9 cellular contexts compared by ENCODE assay signal in the genomic region with DNA sequence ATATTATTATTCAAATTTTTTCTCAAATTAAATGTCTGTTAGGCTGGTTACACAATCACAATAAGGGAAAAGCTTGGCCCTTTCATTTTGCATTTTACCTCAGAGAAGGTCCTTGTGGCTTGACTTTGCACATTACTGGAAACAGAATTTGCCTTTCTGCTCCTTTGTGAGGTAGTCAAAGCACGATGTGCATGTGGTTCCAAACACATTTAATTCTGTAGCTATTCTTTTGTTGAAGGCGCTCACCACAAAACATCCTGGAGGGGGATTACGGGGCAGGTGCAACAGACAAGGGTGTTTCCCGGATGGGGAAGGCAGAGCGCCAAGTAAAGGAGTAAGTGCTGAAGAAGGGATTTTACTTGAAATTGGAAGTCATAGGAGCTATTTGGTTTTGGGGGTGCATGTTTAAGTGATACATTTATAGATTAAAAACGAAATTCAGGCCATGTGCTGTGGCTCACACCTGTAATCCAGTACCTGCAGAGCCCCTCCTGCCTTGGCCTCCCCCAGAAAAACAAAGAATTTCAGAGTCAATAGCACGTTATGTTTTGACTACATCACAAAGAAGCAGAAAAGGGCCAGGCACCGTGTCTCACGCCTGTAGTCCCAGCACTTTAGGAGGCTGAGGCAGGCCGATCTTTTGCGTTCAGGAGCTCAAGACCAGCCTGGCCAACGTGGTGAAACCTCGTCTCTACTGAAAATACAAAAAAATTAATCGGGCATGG. TPM values are rescaled to one million over a fixed set of nuclear protein-coding genes. Genes with fewer than 3 reads are reported as not detected.
DNase-seq lines count a peak whose midpoint lies in the region; ATAC-seq lines count a peak whose summit lies in the region.
"Had no signal": no experiment of that assay in that cellular context is flagged by ENCODE, and none has a peak within 500 bp of the region (broad histone marks: within the 10 kb centered on the region; RNA-seq: fewer than 3 reads in every experiment).

No MANE protein-coding gene starts in this region.

- intact Hi-C loops in naive thymus-derived CD4-positive, alpha-beta T cell (cut with micrococcal nuclease), result loop anchor here (1.0 to 2.0 kb wide), 2 partner anchors 30 to 31 kb away; a partner anchor contains a TSS
- intact Hi-C loops in sciatic nerve (cut with DNase I), result no loop called here

- DNase-seq in NCI-H2107 treated with DMSO at 0.1 percent for 48 hours (lab: John Stamatoyannopoulos, UW; ENCODE audit: unreplicated experiment), result peak; percentile 85
- DNase-seq in naive thymus-derived CD4-positive, alpha-beta T cell, result peak in 8 of 9 donors; percentile 46 to 77 (median 58)
- no peak for DNase-seq in DMS 273 treated with DMSO at 0.1 percent for 48 hours (lab: John Stamatoyannopoulos, UW)
- DNase-seq in sciatic nerve (ENCODE audit: low spot score), result no peak

- H3K27me3 ChIP-seq in naive thymus-derived CD4-positive, alpha-beta T cell (ENCODE audit: control insufficient read depth in 2 of 2, insufficient read depth in 2 of 2, low read length in 2 of 2), result no peaks in the 10 kb centered on the region
- H3K27me3 ChIP-seq: hepatocyte had no signal

- CTCF ChIA-PET in naive thymus-derived CD4-positive, alpha-beta T cell (lab: Charles Lee), result interaction anchor here (0.6 to 1.6 kb wide), 8 partner anchors 14 to 734 kb away, joined by 3 to 5 read pairs (median 3); a partner anchor contains a TSS

- H3K9me3 ChIP-seq in naive thymus-derived CD4-positive, alpha-beta T cell (ENCODE audit: control insufficient read depth in 2 of 3, low read length in 3 of 3), result no peaks in the 10 kb centered on the region

- H3K4me1 Mint-ChIP-seq in naive thymus-derived CD4-positive, alpha-beta T cell, result peaks cover 7 to 45% (median 19%) of the 10 kb centered on the region in 7 donors

- peaks cover 0 to 5% (median 0%) of the 10 kb centered on the region in 11 donors for H3K9me3 Mint-ChIP-seq in naive thymus-derived CD4-positive, alpha-beta T cell

- H3K36me3 ChIP-seq in naive thymus-derived CD4-positive, alpha-beta T cell (ENCODE audit: control insufficient read depth in 2 of 3, insufficient read depth in 3 of 3, low read length in 3 of 3), result no peaks in the 10 kb centered on the region

- H3K36me3 Mint-ChIP-seq in naive thymus-derived CD4-positive, alpha-beta T cell, result peaks cover 0 to 3% (median 0%) of the 10 kb centered on the region in 5 donors

- no peaks in the 10 kb centered on the region for H3K27me3 Mint-ChIP-seq in naive thymus-derived CD4-positive, alpha-beta T cell

- peak overlapping the region; percentile 56 to 93 (median 75) for H3K27ac Mint-ChIP-seq in naive thymus-derived CD4-positive, alpha-beta T cell

- H3K4me3 ChIP-seq in naive thymus-derived CD4-positive, alpha-beta T cell (ENCODE audit: low read length), result no peak overlapping the region
- H3K4me3 ChIP-seq: hepatocyte had no signal

- peak overlapping the region; percentile 29 for H3K27ac ChIP-seq in naive thymus-derived CD4-positive, alpha-beta T cell (ENCODE audit: low read depth, low read length)
- H3K27ac ChIP-seq: hepatocyte had no signal

- ATAC-seq in GM18520 (IDR thresholded peaks at IDR 0.05; ENCODE audit: unreplicated experiment) (peak; percentile 68), GM21717 (IDR thresholded peaks at IDR 0.05; ENCODE audit: unreplicated experiment) (peak; percentile 58), HG03520 (IDR thresholded peaks at IDR 0.05; ENCODE audit: unreplicated experiment) (no peak), HG03159 (IDR thresholded peaks at IDR 0.05; ENCODE audit: unreplicated experiment) (no peak), sciatic nerve (no peak)
- ATAC-seq in naive thymus-derived CD4-positive, alpha-beta T cell, result peak; percentile 80

- H3K4me3 Mint-ChIP-seq in naive thymus-derived CD4-positive, alpha-beta T cell, result peak overlapping the region in 8 of 10 donors; percentile 6 to 71 (median 40)

- POLR2A ChIA-PET in naive thymus-derived CD4-positive, alpha-beta T cell (lab: Charles Lee), result interaction anchor here (0.9 kb wide), 1 partner anchor 56 kb away, joined by 3 read pairs; a partner anchor contains a TSS

- H3K4me1 ChIP-seq in naive thymus-derived CD4-positive, alpha-beta T cell (ENCODE audit: control insufficient read depth in 2 of 2, insufficient read depth in 2 of 2, low read length in 2 of 2), result peaks cover 0 to 13% of the 10 kb centered on the region in 2 donors

RNA-seq across cellular contexts. Expression of a gene that starts 31.2 kb away (rescaled TPM):
- 10 to 100 TPM; 18.8 to 25.9 (median 23.8) TPM for total RNA-seq in naive thymus-derived CD4-positive, alpha-beta T cell
- polyA plus RNA-seq in naive thymus-derived CD4-positive, alpha-beta T cell, result 1 to 10 TPM; 5.0 to 5.4 TPM
- 12.5 TPM for total RNA-seq in sciatic nerve

RNA-seq across cellular contexts. Expression of a gene that starts 56.1 kb away (rescaled TPM):
- 10 to 100 TPM; 12.5 to 27.5 (median 23.5) TPM for total RNA-seq in naive thymus-derived CD4-positive, alpha-beta T cell
- polyA plus RNA-seq in naive thymus-derived CD4-positive, alpha-beta T cell, result 10 to 100 TPM in 1 of 2 donors, 1 to 10 TPM in 1; 5.7 to 10.3 TPM
- total RNA-seq in sciatic nerve, result 23.7 TPM

Comparison
In these comparisons a context has a peak if more than half of its experiments do, and no peak if none do; other contexts are left out.
1. ATAC-seq: peak in GM18520 (single experiment), GM21717 (single experiment) and naive thymus-derived CD4-positive, alpha-beta T cell (single experiment); none in HG03520 (single experiment), HG03159 (single experiment) and sciatic nerve (single experiment).
2. DNase-seq: peak in NCI-H2107 treated with DMSO at 0.1 percent for 48 hours (single experiment) and naive thymus-derived CD4-positive, alpha-beta T cell (8 of 9); none in DMS 273 treated with DMSO at 0.1 percent for 48 hours (single experiment) and sciatic nerve (single experiment).